16 cellular contexts compared by ENCODE assay signal in the genomic region with DNA sequence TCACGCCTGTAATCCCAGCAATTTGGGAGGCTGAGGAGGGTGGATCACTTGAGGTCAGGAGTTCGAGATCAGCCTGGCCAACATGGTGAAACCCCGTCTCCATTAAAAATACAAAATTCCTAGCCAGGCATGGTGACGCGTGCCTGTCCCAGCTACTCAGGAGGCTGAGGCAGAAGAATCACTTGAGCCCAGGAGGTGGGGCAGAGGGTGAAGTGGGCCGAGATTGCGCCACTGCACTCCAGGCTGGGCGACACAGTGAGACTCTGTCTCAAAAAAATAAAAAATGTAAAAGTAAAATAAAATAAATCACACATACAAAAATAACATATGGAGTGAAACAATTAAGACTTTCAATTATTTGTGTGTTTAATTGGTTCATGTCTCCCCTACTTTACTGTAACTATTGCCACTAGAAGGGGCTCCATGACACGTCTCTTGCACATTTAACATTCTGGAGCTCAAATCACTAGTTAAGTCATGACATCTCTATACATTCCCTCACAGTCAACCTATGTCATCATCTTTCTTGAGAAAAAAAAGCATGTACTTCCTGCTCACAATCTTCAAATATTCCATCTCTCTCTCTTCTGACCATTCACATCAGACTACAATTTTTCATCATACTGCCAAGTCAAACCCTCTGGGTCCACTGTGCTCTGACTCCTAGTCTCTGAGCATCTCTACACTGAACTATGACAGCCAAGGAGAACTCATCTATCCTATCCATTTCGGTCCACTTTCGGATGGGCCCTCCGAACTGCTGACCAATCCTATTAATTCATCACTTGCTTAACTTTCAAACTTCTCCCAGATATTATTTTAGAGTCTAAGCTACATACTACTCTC. TPM values are rescaled to one million over a fixed set of nuclear protein-coding genes. Genes with fewer than 3 reads are reported as not detected.
DNase-seq lines count a peak whose midpoint lies in the region; ATAC-seq and TF ChIP-seq lines count a peak whose summit lies in the region.
"Had no signal": no experiment of that assay in that cellular context is flagged by ENCODE, and none has a peak within 500 bp of the region (broad histone marks: within the 10 kb centered on the region; RNA-seq: fewer than 3 reads in every experiment).

No MANE protein-coding gene starts in this region.

- ATAC-seq in HG02623 (IDR thresholded peaks at IDR 0.05; ENCODE audit: unreplicated experiment) (no peak), GM21717 (IDR thresholded peaks at IDR 0.05; ENCODE audit: unreplicated experiment) (no peak)

- H3K4me3 Mint-ChIP-seq in activated T-helper 1 cell treated with anti-CD3 and anti-CD28 coated beads, Interleukin-12 subunit alpha, Interleukin-12 subunit beta, Interleukin-2, Interleukin-4 antibody, amounts not matched to agents 30 ng/mL and 10 ng/mL and 1 ng/mL, durations not matched to agents 14 hours and 24 hours and 36 hours: no peak overlapping the region

- in situ Hi-C loops in Caki2 (cut with HindIII; ENCODE audit: low pct_unique_long_range_greater_than_20kb, low sequenced_read_pairs): no loop called here

- peaks cover 19% of the 10 kb centered on the region for H3K36me3 Mint-ChIP-seq in activated T-helper 1 cell treated with anti-CD3 and anti-CD28 coated beads, Interleukin-12 subunit alpha, Interleukin-12 subunit beta, Interleukin-2, Interleukin-4 antibody, amounts not matched to agents 30 ng/mL and 10 ng/mL and 1 ng/mL, durations not matched to agents 14 hours and 24 hours and 36 hours (ENCODE audit: low read depth)

- peaks cover 46% of the 10 kb centered on the region for H3K4me1 Mint-ChIP-seq in activated T-helper 1 cell treated with anti-CD3 and anti-CD28 coated beads, Interleukin-12 subunit alpha, Interleukin-12 subunit beta, Interleukin-2, Interleukin-4 antibody, amounts not matched to agents 30 ng/mL and 10 ng/mL and 1 ng/mL, durations not matched to agents 14 hours and 24 hours and 36 hours (ENCODE audit: low read depth)

- H3K27me3 Mint-ChIP-seq in activated T-helper 1 cell treated with anti-CD3 and anti-CD28 coated beads, Interleukin-12 subunit alpha, Interleukin-12 subunit beta, Interleukin-2, Interleukin-4 antibody, amounts not matched to agents 30 ng/mL and 10 ng/mL and 1 ng/mL, durations not matched to agents 14 hours and 24 hours and 36 hours (ENCODE audit: insufficient read depth): no peaks in the 10 kb centered on the region

- no peaks in the 10 kb centered on the region for H3K9me3 Mint-ChIP-seq in activated T-helper 1 cell treated with anti-CD3 and anti-CD28 coated beads, Interleukin-12 subunit alpha, Interleukin-12 subunit beta, Interleukin-2, Interleukin-4 antibody, amounts not matched to agents 30 ng/mL and 10 ng/mL and 1 ng/mL, durations not matched to agents 14 hours and 24 hours and 36 hours

- DNase-seq in AG10803 (ENCODE audit: low read depth): peak; percentile 14
- DNase-seq in Caki2 (ENCODE audit: low read depth): peak; percentile 40
- no peak for DNase-seq in activated T-helper 1 cell treated with anti-CD3 and anti-CD28 coated beads, Interleukin-12 subunit alpha, Interleukin-12 subunit beta, Interleukin-2, Interleukin-4 antibody, amounts not matched to agents 30 ng/mL and 10 ng/mL and 1 ng/mL, durations not matched to agents 14 hours and 24 hours and 36 hours (ENCODE audit: low spot score)
- DNase-seq in islet precursor cell: peak; percentile 7
- no peak for DNase-seq in cortex of kidney (lab: John Stamatoyannopoulos, UW)
- no peak for DNase-seq in iPS-NIHi7 (ENCODE audit: extremely low spot score)
- DNase-seq: activated CD8-positive, alpha-beta memory T cell treated with anti-CD3 and anti-CD28 coated beads for 24 hours; activated effector memory CD4-positive, alpha-beta T cell treated with anti-CD3 and anti-CD28 coated beads, Interleukin-2, amount 50 U/mL, for 16 hours; anterior cingulate cortex; DMS79 treated with DMSO at 0.1 percent for 48 hours; NCI-H187 treated with DMSO at 0.1 percent for 48 hours; NCI-H524 had no signal

- no peak overlapping the region for H3K4me3 ChIP-seq in AG10803 (ENCODE audit: low read length)
- H3K4me3 ChIP-seq: right atrium auricular region, thoracic aorta had no signal

- no peak for TF ChIP-seq CTCF in AG10803 (conservative IDR thresholded peaks at IDR 0.05; ENCODE audit: low read length)

- H3K27ac Mint-ChIP-seq in activated T-helper 1 cell treated with anti-CD3 and anti-CD28 coated beads, Interleukin-12 subunit alpha, Interleukin-12 subunit beta, Interleukin-2, Interleukin-4 antibody, amounts not matched to agents 30 ng/mL and 10 ng/mL and 1 ng/mL, durations not matched to agents 14 hours and 24 hours and 36 hours: peak overlapping the region; percentile 1

- intact Hi-C loops in activated T-helper 1 cell treated with anti-CD3 and anti-CD28 coated beads, Interleukin-12 subunit alpha, Interleukin-12 subunit beta, Interleukin-2, Interleukin-4 antibody, amounts not matched to agents 30 ng/mL and 10 ng/mL and 1 ng/mL, durations not matched to agents 14 hours and 24 hours and 36 hours (cut with micrococcal nuclease): no loop called here

RNA-seq across cellular contexts. Expression of a gene that starts 6.7 kb away (rescaled TPM):
- 32.5 and 35.1 TPM in 2 replicates for total RNA-seq in Caki2 (2014; rRNA removed; shearing (Covaris generic); ENCODE audit: low replicate concordance)
- total RNA-seq in activated T-helper 1 cell treated with anti-CD3 and anti-CD28 coated beads, Interleukin-12 subunit alpha, Interleukin-12 subunit beta, Interleukin-2, Interleukin-4 antibody, amounts not matched to agents 30 ng/mL and 10 ng/mL and 1 ng/mL, durations not matched to agents 14 hours and 24 hours and 36 hours: 47.3 and 52.3 TPM in 2 replicates

RNA-seq across cellular contexts. Expression of a gene that starts 56.9 kb away (rescaled TPM):
- total RNA-seq in Caki2 (2014; rRNA removed; shearing (Covaris generic); ENCODE audit: low replicate concordance): 61.9 and 78.5 TPM in 2 replicates
- total RNA-seq in activated T-helper 1 cell treated with anti-CD3 and anti-CD28 coated beads, Interleukin-12 subunit alpha, Interleukin-12 subunit beta, Interleukin-2, Interleukin-4 antibody, amounts not matched to agents 30 ng/mL and 10 ng/mL and 1 ng/mL, durations not matched to agents 14 hours and 24 hours and 36 hours: 29.3 and 29.8 TPM in 2 replicates

Comparison
In these comparisons a context has a peak if more than half of its experiments do, and no peak if none do; other contexts are left out.
1. DNase-seq: peak in AG10803 (single experiment), Caki2 (single experiment) and islet precursor cell (single experiment); none in activated T-helper 1 cell treated with anti-CD3 and anti-CD28 coated beads, Interleukin-12 subunit alpha, Interleukin-12 subunit beta, Interleukin-2, Interleukin-4 antibody, amounts not matched to agents 30 ng/mL and 10 ng/mL and 1 ng/mL, durations not matched to agents 14 hours and 24 hours and 36 hours (single experiment), cortex of kidney (single experiment) and iPS-NIHi7 (single experiment).